1 cellular context compared by ENCODE assay signal in the genomic region with DNA sequence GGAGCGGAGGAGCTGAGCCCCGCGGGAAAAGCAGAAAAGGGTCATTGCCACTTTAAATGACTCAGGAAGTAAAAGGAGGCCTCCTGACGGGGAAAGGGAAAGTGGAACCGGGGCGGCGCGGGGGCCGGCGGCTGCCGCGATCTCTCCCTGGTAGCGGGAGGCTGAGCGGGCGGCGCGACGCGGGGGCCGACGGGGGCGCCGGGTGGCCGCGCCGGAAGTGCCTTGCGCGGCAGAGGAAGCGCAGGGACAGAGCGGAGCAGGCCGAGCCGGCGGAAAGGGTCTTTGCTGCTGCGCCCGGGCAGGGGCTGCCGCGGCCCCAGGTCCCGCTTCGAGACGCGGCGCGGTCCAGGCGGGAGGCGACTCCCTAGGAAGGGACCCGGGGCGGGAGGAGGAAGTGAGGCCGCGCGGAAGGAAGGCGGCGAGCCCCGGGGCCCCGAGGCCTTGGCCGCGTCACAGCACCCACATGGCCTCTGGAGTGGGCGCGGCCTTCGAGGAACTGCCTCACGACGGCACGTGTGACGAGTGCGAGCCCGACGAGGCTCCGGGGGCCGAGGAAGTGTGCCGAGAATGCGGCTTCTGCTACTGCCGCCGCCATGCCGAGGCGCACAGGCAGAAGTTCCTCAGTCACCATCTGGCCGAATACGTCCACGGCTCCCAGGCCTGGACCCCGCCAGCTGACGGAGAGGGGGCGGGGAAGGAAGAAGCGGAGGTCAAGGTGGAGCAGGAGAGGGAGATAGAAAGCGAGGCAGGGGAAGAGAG.
TF ChIP-seq lines count a peak whose summit lies in the region.

A gene with protein sequence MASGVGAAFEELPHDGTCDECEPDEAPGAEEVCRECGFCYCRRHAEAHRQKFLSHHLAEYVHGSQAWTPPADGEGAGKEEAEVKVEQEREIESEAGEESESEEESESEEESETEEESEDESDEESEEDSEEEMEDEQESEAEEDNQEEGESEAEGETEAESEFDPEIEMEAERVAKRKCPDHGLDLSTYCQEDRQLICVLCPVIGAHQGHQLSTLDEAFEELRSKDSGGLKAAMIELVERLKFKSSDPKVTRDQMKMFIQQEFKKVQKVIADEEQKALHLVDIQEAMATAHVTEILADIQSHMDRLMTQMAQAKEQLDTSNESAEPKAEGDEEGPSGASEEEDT (plus strand): TSS at position 127 of the 759 bp plus-strand sequence. CDS start 337 bp downstream, at position 464.

TF ChIP-seq in K562, 482 proteins besides CTCF, POLR2A, EP300 and RAD21 (continued from another document and continues in another):
- TF ChIP-seq, protein P1, sequence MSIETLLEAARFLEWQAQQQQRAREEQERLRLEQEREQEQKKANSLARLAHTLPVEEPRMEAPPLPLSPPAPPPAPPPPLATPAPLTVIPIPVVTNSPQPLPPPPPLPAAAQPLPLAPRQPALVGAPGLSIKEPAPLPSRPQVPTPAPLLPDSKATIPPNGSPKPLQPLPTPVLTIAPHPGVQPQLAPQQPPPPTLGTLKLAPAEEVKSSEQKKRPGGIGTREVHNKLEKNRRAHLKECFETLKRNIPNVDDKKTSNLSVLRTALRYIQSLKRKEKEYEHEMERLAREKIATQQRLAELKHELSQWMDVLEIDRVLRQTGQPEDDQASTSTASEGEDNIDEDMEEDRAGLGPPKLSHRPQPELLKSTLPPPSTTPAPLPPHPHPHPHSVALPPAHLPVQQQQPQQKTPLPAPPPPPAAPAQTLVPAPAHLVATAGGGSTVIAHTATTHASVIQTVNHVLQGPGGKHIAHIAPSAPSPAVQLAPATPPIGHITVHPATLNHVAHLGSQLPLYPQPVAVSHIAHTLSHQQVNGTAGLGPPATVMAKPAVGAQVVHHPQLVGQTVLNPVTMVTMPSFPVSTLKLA (conservative IDR thresholded peaks at IDR 0.05) = peak; percentile 93 to 97
- no peak for TF ChIP-seq ZNF347 (CRISPR knock-in tag; IDR thresholded peaks at IDR 0.05; ENCODE audit: low read depth)
- TF ChIP-seq, protein P2, sequence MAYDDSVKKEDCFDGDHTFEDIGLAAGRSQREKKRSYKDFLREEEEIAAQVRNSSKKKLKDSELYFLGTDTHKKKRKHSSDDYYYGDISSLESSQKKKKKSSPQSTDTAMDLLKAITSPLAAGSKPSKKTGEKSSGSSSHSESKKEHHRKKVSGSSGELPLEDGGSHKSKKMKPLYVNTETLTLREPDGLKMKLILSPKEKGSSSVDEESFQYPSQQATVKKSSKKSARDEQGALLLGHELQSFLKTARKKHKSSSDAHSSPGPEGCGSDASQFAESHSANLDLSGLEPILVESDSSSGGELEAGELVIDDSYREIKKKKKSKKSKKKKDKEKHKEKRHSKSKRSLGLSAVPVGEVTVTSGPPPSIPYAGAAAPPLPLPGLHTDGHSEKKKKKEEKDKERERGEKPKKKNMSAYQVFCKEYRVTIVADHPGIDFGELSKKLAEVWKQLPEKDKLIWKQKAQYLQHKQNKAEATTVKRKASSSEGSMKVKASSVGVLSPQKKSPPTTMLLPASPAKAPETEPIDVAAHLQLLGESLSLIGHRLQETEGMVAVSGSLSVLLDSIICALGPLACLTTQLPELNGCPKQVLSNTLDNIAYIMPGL (CRISPR knock-in tag; IDR thresholded peaks at IDR 0.05) = 0 out of 2 replicates have a peak, but pooled peaks have one; percentile 44
- no peak for TF ChIP-seq TBP (optimal IDR thresholded peaks at IDR 0.05; ENCODE audit: low read depth, low read length)
- peak; percentile 7; the same call in 1 of the 2 replicates for TF ChIP-seq JUND (IDR thresholded peaks at IDR 0.05; ENCODE audit: borderline replicate concordance, low read depth, low read length)
- TF ChIP-seq JUND (tag; IDR thresholded peaks at IDR 0.05; ENCODE audit: borderline replicate concordance, low read depth, low read length) = no peak
- no peak for TF ChIP-seq PHB2 (IDR thresholded peaks at IDR 0.05; ENCODE audit: low read depth)
- TF ChIP-seq TCF7 (IDR thresholded peaks at IDR 0.05; ENCODE audit: borderline replicate concordance) = peak; percentile 50; the same call in 1 of the 2 replicates
- TF ChIP-seq, protein P3, sequence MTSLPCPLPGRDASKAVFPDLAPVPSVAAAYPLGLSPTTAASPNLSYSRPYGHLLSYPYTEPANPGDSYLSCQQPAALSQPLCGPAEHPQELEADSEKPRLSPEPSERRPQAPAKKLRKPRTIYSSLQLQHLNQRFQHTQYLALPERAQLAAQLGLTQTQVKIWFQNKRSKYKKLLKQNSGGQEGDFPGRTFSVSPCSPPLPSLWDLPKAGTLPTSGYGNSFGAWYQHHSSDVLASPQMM (CRISPR knock-in tag; IDR thresholded peaks at IDR 0.05) = no peak
- TF ChIP-seq PPARD (CRISPR knock-in tag; IDR thresholded peaks at IDR 0.05) = no peak
- TF ChIP-seq, protein P4, sequence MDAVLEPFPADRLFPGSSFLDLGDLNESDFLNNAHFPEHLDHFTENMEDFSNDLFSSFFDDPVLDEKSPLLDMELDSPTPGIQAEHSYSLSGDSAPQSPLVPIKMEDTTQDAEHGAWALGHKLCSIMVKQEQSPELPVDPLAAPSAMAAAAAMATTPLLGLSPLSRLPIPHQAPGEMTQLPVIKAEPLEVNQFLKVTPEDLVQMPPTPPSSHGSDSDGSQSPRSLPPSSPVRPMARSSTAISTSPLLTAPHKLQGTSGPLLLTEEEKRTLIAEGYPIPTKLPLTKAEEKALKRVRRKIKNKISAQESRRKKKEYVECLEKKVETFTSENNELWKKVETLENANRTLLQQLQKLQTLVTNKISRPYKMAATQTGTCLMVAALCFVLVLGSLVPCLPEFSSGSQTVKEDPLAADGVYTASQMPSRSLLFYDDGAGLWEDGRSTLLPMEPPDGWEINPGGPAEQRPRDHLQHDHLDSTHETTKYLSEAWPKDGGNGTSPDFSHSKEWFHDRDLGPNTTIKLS (IDR thresholded peaks at IDR 0.05; ENCODE audit: borderline replicate concordance, low read depth) = peak; percentile 96
- no peak for TF ChIP-seq NFYB (IDR thresholded peaks at IDR 0.05; ENCODE audit: extremely low read depth, insufficient read length)
- peak; percentile 89 for TF ChIP-seq ZBTB1 (CRISPR knock-in tag; IDR thresholded peaks at IDR 0.05; ENCODE audit: borderline replicate concordance, low read depth)
- TF ChIP-seq TFAM (CRISPR knock-in tag; conservative IDR thresholded peaks at IDR 0.05) = no peak
- TF ChIP-seq ZNF586 (CRISPR knock-in tag; conservative IDR thresholded peaks at IDR 0.05) = no peak
- no peak for TF ChIP-seq MECOM (CRISPR knock-in tag; IDR thresholded peaks at IDR 0.05)
- TF ChIP-seq, protein P5, sequence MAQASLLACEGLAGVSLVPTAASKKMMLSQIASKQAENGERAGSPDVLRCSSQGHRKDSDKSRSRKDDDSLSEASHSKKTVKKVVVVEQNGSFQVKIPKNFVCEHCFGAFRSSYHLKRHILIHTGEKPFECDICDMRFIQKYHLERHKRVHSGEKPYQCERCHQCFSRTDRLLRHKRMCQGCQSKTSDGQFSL (CRISPR knock-in tag; IDR thresholded peaks at IDR 0.05) = peak; percentile 79
- TF ChIP-seq, protein P5 (tag; IDR thresholded peaks at IDR 0.05) = no peak
- TF ChIP-seq FOXK2 (conservative IDR thresholded peaks at IDR 0.05 in 1 of 2, IDR thresholded peaks at IDR 0.05 in 1 of 2; ENCODE audit: low read depth in 2 of 2) = no peak
- TF ChIP-seq EHMT2 (IDR thresholded peaks at IDR 0.05) = no peak
- TF ChIP-seq CBFA2T2 (conservative IDR thresholded peaks at IDR 0.05) = peak; percentile 12
- peak; percentile 57 for TF ChIP-seq ZNF146 (CRISPR knock-in tag; IDR thresholded peaks at IDR 0.05; ENCODE audit: unreplicated experiment)
- TF ChIP-seq RBM17 (IDR thresholded peaks at IDR 0.05; ENCODE audit: borderline replicate concordance, low read depth, low read length) = no peak
- peak; percentile 93; the same call in 1 of the 2 replicates for TF ChIP-seq PHF8 (IDR thresholded peaks at IDR 0.05; ENCODE audit: borderline replicate concordance, low read length)
- no peak for TF ChIP-seq ZNF134 (CRISPR knock-in tag; conservative IDR thresholded peaks at IDR 0.05)
- no peak for TF ChIP-seq ZNF124 (CRISPR knock-in tag; IDR thresholded peaks at IDR 0.05)
- no peak for TF ChIP-seq MAFK (IDR thresholded peaks at IDR 0.05; ENCODE audit: low read length)
- TF ChIP-seq SMAD1 (IDR thresholded peaks at IDR 0.05; ENCODE audit: low read depth, low read length, partially characterized antibody) = peak; percentile 10
- TF ChIP-seq BACH1 (tag; IDR thresholded peaks at IDR 0.05) = no peak; the same call in 1 of the 2 replicates
- peak; percentile 63 for TF ChIP-seq POLR2B (IDR thresholded peaks at IDR 0.05; ENCODE audit: low read depth, partially characterized antibody)
- TF ChIP-seq, protein P6, sequence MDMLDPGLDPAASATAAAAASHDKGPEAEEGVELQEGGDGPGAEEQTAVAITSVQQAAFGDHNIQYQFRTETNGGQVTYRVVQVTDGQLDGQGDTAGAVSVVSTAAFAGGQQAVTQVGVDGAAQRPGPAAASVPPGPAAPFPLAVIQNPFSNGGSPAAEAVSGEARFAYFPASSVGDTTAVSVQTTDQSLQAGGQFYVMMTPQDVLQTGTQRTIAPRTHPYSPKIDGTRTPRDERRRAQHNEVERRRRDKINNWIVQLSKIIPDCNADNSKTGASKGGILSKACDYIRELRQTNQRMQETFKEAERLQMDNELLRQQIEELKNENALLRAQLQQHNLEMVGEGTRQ (CRISPR knock-in tag; IDR thresholded peaks at IDR 0.05) = peak; percentile 76
- peak; percentile 92 for TF ChIP-seq ZNF431 (CRISPR knock-in tag; IDR thresholded peaks at IDR 0.05)
- TF ChIP-seq DNMT1 (IDR thresholded peaks at IDR 0.05) = no peak
- TF ChIP-seq TAF15 (IDR thresholded peaks at IDR 0.05; ENCODE audit: low read depth, low read length) = no peak
- TF ChIP-seq HIVEP1 (CRISPR knock-in tag; IDR thresholded peaks at IDR 0.05) = no peak
- TF ChIP-seq, protein P7, sequence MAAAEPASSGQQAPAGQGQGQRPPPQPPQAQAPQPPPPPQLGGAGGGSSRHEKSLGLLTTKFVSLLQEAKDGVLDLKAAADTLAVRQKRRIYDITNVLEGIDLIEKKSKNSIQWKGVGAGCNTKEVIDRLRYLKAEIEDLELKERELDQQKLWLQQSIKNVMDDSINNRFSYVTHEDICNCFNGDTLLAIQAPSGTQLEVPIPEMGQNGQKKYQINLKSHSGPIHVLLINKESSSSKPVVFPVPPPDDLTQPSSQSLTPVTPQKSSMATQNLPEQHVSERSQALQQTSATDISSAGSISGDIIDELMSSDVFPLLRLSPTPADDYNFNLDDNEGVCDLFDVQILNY (CRISPR knock-in tag; IDR thresholded peaks at IDR 0.05) = peak; percentile 98; the same call in 1 of the 2 replicates
- TF ChIP-seq TAF7 (tag; IDR thresholded peaks at IDR 0.05) = peak; percentile 53; the same call in 1 of the 2 replicates
- no peak for TF ChIP-seq ZBED1 (IDR thresholded peaks at IDR 0.05)
- TF ChIP-seq, protein P8, sequence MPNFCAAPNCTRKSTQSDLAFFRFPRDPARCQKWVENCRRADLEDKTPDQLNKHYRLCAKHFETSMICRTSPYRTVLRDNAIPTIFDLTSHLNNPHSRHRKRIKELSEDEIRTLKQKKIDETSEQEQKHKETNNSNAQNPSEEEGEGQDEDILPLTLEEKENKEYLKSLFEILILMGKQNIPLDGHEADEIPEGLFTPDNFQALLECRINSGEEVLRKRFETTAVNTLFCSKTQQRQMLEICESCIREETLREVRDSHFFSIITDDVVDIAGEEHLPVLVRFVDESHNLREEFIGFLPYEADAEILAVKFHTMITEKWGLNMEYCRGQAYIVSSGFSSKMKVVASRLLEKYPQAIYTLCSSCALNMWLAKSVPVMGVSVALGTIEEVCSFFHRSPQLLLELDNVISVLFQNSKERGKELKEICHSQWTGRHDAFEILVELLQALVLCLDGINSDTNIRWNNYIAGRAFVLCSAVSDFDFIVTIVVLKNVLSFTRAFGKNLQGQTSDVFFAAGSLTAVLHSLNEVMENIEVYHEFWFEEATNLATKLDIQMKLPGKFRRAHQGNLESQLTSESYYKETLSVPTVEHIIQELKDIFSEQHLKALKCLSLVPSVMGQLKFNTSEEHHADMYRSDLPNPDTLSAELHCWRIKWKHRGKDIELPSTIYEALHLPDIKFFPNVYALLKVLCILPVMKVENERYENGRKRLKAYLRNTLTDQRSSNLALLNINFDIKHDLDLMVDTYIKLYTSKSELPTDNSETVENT (CRISPR knock-in tag; IDR thresholded peaks at IDR 0.05) = no peak; the same call in 1 of the 2 replicates
- TF ChIP-seq, protein P9, sequence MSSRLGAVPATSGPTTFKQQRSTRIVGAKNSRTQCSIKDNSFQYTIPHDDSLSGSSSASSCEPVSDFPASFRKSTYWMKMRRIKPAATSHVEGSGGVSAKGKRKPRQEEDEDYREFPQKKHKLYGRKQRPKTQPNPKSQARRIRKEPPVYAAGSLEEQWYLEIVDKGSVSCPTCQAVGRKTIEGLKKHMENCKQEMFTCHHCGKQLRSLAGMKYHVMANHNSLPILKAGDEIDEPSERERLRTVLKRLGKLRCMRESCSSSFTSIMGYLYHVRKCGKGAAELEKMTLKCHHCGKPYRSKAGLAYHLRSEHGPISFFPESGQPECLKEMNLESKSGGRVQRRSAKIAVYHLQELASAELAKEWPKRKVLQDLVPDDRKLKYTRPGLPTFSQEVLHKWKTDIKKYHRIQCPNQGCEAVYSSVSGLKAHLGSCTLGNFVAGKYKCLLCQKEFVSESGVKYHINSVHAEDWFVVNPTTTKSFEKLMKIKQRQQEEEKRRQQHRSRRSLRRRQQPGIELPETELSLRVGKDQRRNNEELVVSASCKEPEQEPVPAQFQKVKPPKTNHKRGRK (tag; IDR thresholded peaks at IDR 0.05) = no peak
- TF ChIP-seq FOXK1 (CRISPR knock-in tag; IDR thresholded peaks at IDR 0.05; ENCODE audit: borderline replicate concordance) = peak; percentile 99
- TF ChIP-seq OTX1 (CRISPR knock-in tag; IDR thresholded peaks at IDR 0.05) = peak; percentile 81; the same call in 1 of the 2 replicates
- TF ChIP-seq SMAD3 (CRISPR knock-in tag; conservative IDR thresholded peaks at IDR 0.05) = 0 out of 2 replicates have a peak, but pooled peaks have one; percentile 41
- no peak for TF ChIP-seq MTA2 (IDR thresholded peaks at IDR 0.05; ENCODE audit: low read depth)
- no peak for TF ChIP-seq SMARCC2 (IDR thresholded peaks at IDR 0.05; ENCODE audit: low read depth)
- peak; percentile 80; the same call in 1 of the 2 replicates for TF ChIP-seq KLF6 (CRISPR knock-in tag; IDR thresholded peaks at IDR 0.05; ENCODE audit: borderline replicate concordance)
